In the genomic region with DNA sequence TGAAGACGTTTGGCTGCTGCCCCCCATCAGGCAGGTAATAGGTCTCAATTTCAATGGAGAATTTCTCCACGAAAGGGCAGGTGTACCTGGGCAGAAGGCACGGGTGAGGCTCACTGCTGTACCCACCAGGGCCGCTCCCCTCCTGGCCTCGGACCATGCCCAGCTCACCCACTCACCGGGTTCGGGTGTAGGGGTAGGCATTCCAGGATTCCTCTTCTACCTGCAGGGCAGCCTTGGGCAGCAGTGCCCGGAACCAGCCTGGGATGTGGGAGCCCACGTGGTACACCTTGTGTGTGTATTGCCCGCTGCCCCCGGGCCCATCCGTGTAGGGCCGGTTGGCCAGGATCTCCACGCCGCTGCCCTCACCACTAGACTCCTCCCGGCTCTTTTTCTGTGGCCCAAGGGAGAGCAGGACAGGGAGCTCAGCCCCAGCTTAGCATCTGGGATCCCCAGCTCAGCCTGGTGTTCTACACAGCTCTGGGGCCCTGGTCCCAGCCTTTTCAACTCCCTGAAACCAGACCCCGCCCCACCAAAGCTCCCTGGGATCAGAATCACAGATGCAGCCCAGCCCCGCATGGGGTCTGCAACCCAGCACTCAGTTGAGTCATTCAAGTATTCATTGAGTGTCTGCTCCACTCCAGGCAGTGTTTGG, we compare ENCODE assay signal across 1 cellular context.
TF ChIP-seq lines count a peak whose summit lies in the region.

No MANE protein-coding gene starts in this region.

TF ChIP-seq in WTC11, 78 proteins besides CTCF, POLR2A, EP300 and RAD21 (continued from another document):
- TF ChIP-seq ZNF281 (CRISPR knock-in tag; IDR thresholded peaks at IDR 0.05) (no peak), ELF4 (CRISPR knock-in tag; IDR thresholded peaks at IDR 0.05; ENCODE audit: low read depth) (no peak), ZNF219 (CRISPR knock-in tag; IDR thresholded peaks at IDR 0.05; ENCODE audit: borderline replicate concordance) (no peak), ZNF416 (CRISPR knock-in tag; IDR thresholded peaks at IDR 0.05) (no peak), RORB (CRISPR knock-in tag; IDR thresholded peaks at IDR 0.05) (no peak), NR1H2 (CRISPR knock-in tag; IDR thresholded peaks at IDR 0.05) (no peak), JAZF1 (CRISPR knock-in tag; IDR thresholded peaks at IDR 0.05) (no peak), NFATC4 (CRISPR knock-in tag; IDR thresholded peaks at IDR 0.05) (no peak), FOXP4 (CRISPR knock-in tag; IDR thresholded peaks at IDR 0.05) (no peak), ZNF317 (CRISPR knock-in tag; IDR thresholded peaks at IDR 0.05; ENCODE audit: borderline replicate concordance, low read depth) (no peak)
